9 cellular contexts compared by ENCODE assay signal in genomic region chr1:235649722-235650163, GRCh38. TPM values are rescaled to one million over a fixed set of nuclear protein-coding genes. Genes with fewer than 3 reads are reported as not detected.
A peak's percentile ranks its signal among the peaks of the same experiment; 100 is the strongest.
DNase-seq lines count a peak whose midpoint lies in the region; ATAC-seq, FAIRE-seq and TF ChIP-seq lines count a peak whose summit lies in the region.
"Had no signal": no experiment of that assay in that cellular context is flagged by ENCODE, and none has a peak within 500 bp of the region (broad histone marks: within the 10 kb centered on the region; RNA-seq: fewer than 3 reads in every experiment).

Gene GNG4 (minus strand): TSS chr1:235649784. CDS start chr1:235583838, 65,946 bp downstream.

- TF ChIP-seq CTCF in C4-2B (conservative IDR thresholded peaks at IDR 0.05) (no peak), bronchial epithelial cell (IDR thresholded peaks at IDR 0.05; ENCODE audit: insufficient read depth, low read length, severe bottlenecking) (no peak), vagina (IDR thresholded peaks at IDR 0.05) (no peak)

- no peak for TF ChIP-seq POLR2A in vagina (IDR thresholded peaks at IDR 0.05)

- H3K9me3 ChIP-seq in vagina, result no peaks in the 10 kb centered on the region

- H3K27ac ChIP-seq in C4-2B, result peak within 1 kb of the TSS; percentile 41
- no peak within 1 kb of the TSS for H3K27ac ChIP-seq in vagina

- H3K36me3 ChIP-seq in bronchial epithelial cell (ENCODE audit: control insufficient read depth, insufficient read depth, low read length) (no peaks in the 10 kb centered on the region), vagina (no peaks in the 10 kb centered on the region)

- H3K27me3 ChIP-seq in bronchial epithelial cell (ENCODE audit: control insufficient read depth, insufficient read depth, low read length) (peaks cover 24% of the 10 kb centered on the region), vagina (no peaks in the 10 kb centered on the region)

- H3K4me3 ChIP-seq in bronchial epithelial cell (ENCODE audit: low read depth, low read length), result peak within 1 kb of the TSS; percentile 16
- peak within 1 kb of the TSS; percentile 53 to 64 for H3K4me3 ChIP-seq in vagina
- H3K4me3 ChIP-seq: K562 had no signal

- H3K4me1 ChIP-seq in vagina, result peaks cover 27% of the 10 kb centered on the region

- intact Hi-C loops in vagina (cut with DNase I), result no loop called here

- DNase-seq in NCI-H748 (lab: John Stamatoyannopoulos, UW; ENCODE audit: unreplicated experiment) (peak; percentile 78), bronchial epithelial cell (ENCODE audit: low read depth) (no peak), mesenteric fat pad (ENCODE audit: low spot score) (peak; percentile 78), vagina (ENCODE audit: extremely low spot score in 2 of 2) (no peak)

- ATAC-seq in GM21737 (IDR thresholded peaks at IDR 0.05; ENCODE audit: unreplicated experiment), result peak; percentile 8
- ATAC-seq in GM21576 (IDR thresholded peaks at IDR 0.05; ENCODE audit: unreplicated experiment), result no peak
- no peak for ATAC-seq in HG03280 (IDR thresholded peaks at IDR 0.05; ENCODE audit: unreplicated experiment)
- ATAC-seq: K562 had no signal

- FAIRE-seq in bronchial epithelial cell (lab: Jason Lieb, UNC), result no peak
- FAIRE-seq: K562 had no signal

RNA-seq across cellular contexts. Expression of gene GNG4, which starts in this region (rescaled TPM):
- 0.13 TPM in 1 of 2 replicates, not detected in the other for total RNA-seq in bronchial epithelial cell
- 0.64 TPM for total RNA-seq in mesenteric fat pad
- total RNA-seq in vagina, result 6.6 TPM

Comparison
In these comparisons a context has a peak if more than half of its experiments do, and no peak if none do; other contexts are left out.
1. Peak in DNase-seq in mesenteric fat pad; RNA of the gene not detected or under 1 TPM.